In the genomic region with DNA sequence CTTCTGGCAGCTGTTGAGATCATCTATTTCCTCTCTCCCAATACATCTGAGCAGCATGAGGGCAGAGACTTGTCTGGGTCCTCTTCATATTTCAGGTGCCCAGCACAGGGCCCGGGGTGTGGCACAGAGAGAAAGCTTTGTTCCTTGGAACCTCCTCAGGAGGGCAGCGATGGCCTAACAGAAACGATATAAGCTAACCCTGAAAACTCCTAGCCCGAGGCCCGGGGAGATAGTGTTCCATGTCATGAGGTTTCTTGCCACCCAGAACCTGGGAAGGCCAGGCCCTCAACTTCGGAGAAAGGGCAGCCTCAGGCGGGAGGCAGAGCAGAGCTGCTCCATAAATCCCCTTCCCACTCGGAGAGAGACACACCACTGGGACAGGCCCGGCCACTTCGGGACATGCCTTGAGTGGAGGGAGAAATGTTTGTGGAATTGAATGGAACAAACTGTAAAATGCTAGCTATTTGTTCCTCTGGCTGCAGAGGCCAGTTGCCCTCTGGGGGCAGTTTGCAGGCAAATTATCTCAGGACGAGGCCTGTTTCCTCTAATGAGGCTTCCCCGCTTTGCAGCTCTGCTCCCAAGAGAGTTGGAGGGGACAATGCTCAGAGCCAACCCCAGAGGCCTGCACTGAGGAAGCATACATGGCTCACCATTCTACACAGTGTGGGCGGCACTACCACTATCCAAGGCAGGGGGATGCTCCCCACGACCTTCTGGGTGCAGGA, we compare ENCODE assay signal across 8 cellular contexts. TPM values are rescaled to one million over a fixed set of nuclear protein-coding genes. Genes with fewer than 3 reads are reported as not detected.
DNase-seq lines count a peak whose midpoint lies in the region; ATAC-seq, FAIRE-seq and TF ChIP-seq lines count a peak whose summit lies in the region.

No MANE protein-coding gene starts in this region.

- intact Hi-C loops in CD4-positive, alpha-beta memory T cell (cut with micrococcal nuclease): no loop called here

- H3K36me3 Mint-ChIP-seq in CD4-positive, alpha-beta memory T cell: peaks cover 7% of the 10 kb centered on the region in 2 donors
- H3K36me3 Mint-ChIP-seq in astrocyte (ENCODE audit: low read depth, unreplicated experiment): peaks cover 4% of the 10 kb centered on the region

- H4K20me1 ChIP-seq in astrocyte (ENCODE audit: insufficient read depth, low read length): peaks cover 3% of the 10 kb centered on the region

- peak overlapping the region; percentile 47 for H3K27ac ChIP-seq in CD4-positive, alpha-beta memory T cell (ENCODE audit: low read depth, low read length)
- H3K27ac ChIP-seq in HUES48 (ENCODE audit: low read depth, low read length) (peak overlapping the region; percentile 48), astrocyte (ENCODE audit: low read depth, low read length) (no peak overlapping the region), mesodermal cell (ENCODE audit: low read depth, low read length, severe bottlenecking) (peak overlapping the region; percentile 90)

- TF ChIP-seq CTCF in astrocyte (IDR thresholded peaks at IDR 0.05; ENCODE audit: insufficient read depth, low read depth, low read length): no peak

- H3K4me3 Mint-ChIP-seq in CD4-positive, alpha-beta memory T cell: peak overlapping the region; percentile 21 to 90 (median 80)
- no peak overlapping the region for H3K4me3 Mint-ChIP-seq in astrocyte (ENCODE audit: unreplicated experiment)

- peak overlapping the region; percentile 37 for H2AFZ ChIP-seq in astrocyte (ENCODE audit: low read depth, low read length)

- WGBS in mesodermal cell (ENCODE audit: insufficient coverage in 2 of 2), 2 experiments: 68 to 72% methylated on average over 14 of the region's 14 CpGs

- H3K9ac ChIP-seq in HUES48 (ENCODE audit: low read depth, low read length): no peak overlapping the region
- H3K9ac ChIP-seq in astrocyte (ENCODE audit: low read length): no peak overlapping the region

- H3K4me1 ChIP-seq in CD4-positive, alpha-beta memory T cell (ENCODE audit: insufficient read depth, low read length): peaks cover 85% of the 10 kb centered on the region
- H3K4me1 ChIP-seq in HUES48 (ENCODE audit: control insufficient read depth, insufficient read depth, low read length): peaks cover 34% of the 10 kb centered on the region
- peaks cover 27% of the 10 kb centered on the region for H3K4me1 ChIP-seq in astrocyte (ENCODE audit: insufficient read depth, low read length)
- peaks cover 70% of the 10 kb centered on the region for H3K4me1 ChIP-seq in mesodermal cell (ENCODE audit: control insufficient read depth, insufficient read depth, low read length, poor library complexity, severe bottlenecking)

- no peak for DNase-seq in CD4-positive, alpha-beta memory T cell
- DNase-seq in astrocyte (ENCODE audit: low read depth): no peak
- no peak for DNase-seq in NAMALWA (ENCODE audit: low spot score)
- no peak for DNase-seq in NCI-H524 treated with DMSO at 0.1 percent for 48 hours (lab: John Stamatoyannopoulos, UW)
- DNase-seq in central memory CD4-positive, alpha-beta T cell: no peak

- no peaks in the 10 kb centered on the region for H3K27me3 ChIP-seq in CD4-positive, alpha-beta memory T cell (ENCODE audit: insufficient read depth, low read length)
- no peaks in the 10 kb centered on the region for H3K27me3 ChIP-seq in HUES48 (ENCODE audit: control insufficient read depth, insufficient read depth, low read length)
- no peaks in the 10 kb centered on the region for H3K27me3 ChIP-seq in astrocyte (ENCODE audit: insufficient read depth, low read length)

- peak overlapping the region in 1 of 2 donors; percentile 39 for H3K4me3 ChIP-seq in CD4-positive, alpha-beta memory T cell (ENCODE audit: low read length in 2 of 2)
- H3K4me3 ChIP-seq in HUES48 (ENCODE audit: low read depth, low read length) (no peak overlapping the region), astrocyte (ENCODE audit: insufficient read depth, low read depth, low read length) (no peak overlapping the region), mesodermal cell (ENCODE audit: extremely low read depth, insufficient read depth, low read length, poor library complexity, severe bottlenecking) (no peak overlapping the region)

- no peaks in the 10 kb centered on the region for H3K27me3 Mint-ChIP-seq in CD4-positive, alpha-beta memory T cell
- no peaks in the 10 kb centered on the region for H3K27me3 Mint-ChIP-seq in astrocyte (ENCODE audit: low read depth, unreplicated experiment)

- no peak for ATAC-seq in esophagus mucosa

- no peaks in the 10 kb centered on the region for H3K36me3 ChIP-seq in CD4-positive, alpha-beta memory T cell (ENCODE audit: insufficient read depth, low read length)
- H3K36me3 ChIP-seq in HUES48 (ENCODE audit: control insufficient read depth, insufficient read depth, low read length) (no peaks in the 10 kb centered on the region), astrocyte (ENCODE audit: insufficient read depth, low read length) (no peaks in the 10 kb centered on the region), mesodermal cell (ENCODE audit: control insufficient read depth, insufficient read depth, low read length) (no peaks in the 10 kb centered on the region)

- H3K9me3 ChIP-seq in CD4-positive, alpha-beta memory T cell (ENCODE audit: control insufficient read depth in 1 of 2, low read length in 2 of 2): no peaks in the 10 kb centered on the region
- H3K9me3 ChIP-seq in HUES48 (ENCODE audit: control insufficient read depth, insufficient read depth, low read length) (no peaks in the 10 kb centered on the region), astrocyte (ENCODE audit: insufficient read depth, low read depth, low read length) (no peaks in the 10 kb centered on the region), mesodermal cell (ENCODE audit: control insufficient read depth, low read length) (no peaks in the 10 kb centered on the region)

- peak overlapping the region; percentile 87 to 93 (median 91) for H3K27ac Mint-ChIP-seq in CD4-positive, alpha-beta memory T cell
- H3K27ac Mint-ChIP-seq in astrocyte (ENCODE audit: unreplicated experiment): peak overlapping the region; percentile 47

- H3K4me1 Mint-ChIP-seq in CD4-positive, alpha-beta memory T cell: peaks cover 55 to 97% (median 74%) of the 10 kb centered on the region in 4 donors
- peaks cover 60% of the 10 kb centered on the region for H3K4me1 Mint-ChIP-seq in astrocyte (ENCODE audit: low read depth, unreplicated experiment)

- POLR2A ChIA-PET in CD4-positive, alpha-beta memory T cell (lab: Charles Lee; ENCODE audit: partially characterized antibody): interaction anchor here (1.2 to 6.6 kb wide), 8 partner anchors 8 to 98 kb away, joined by 3 to 113 read pairs (median 8); partner anchors contain the start of genes ARRB1 and RPS3

- CTCF ChIA-PET in CD4-positive, alpha-beta memory T cell (lab: Charles Lee; ENCODE audit: partially characterized antibody): interaction anchor here (1.0 to 5.0 kb wide), 13 partner anchors 10 to 91 kb away, joined by 3 to 42 read pairs (median 6); no protein-coding TSS in a partner anchor

- H3K4me2 ChIP-seq in astrocyte (ENCODE audit: low read length): peak overlapping the region; percentile 46

- no peaks in the 10 kb centered on the region for H3K9me3 Mint-ChIP-seq in CD4-positive, alpha-beta memory T cell
- no peaks in the 10 kb centered on the region for H3K9me3 Mint-ChIP-seq in astrocyte (ENCODE audit: unreplicated experiment)

- no peak for FAIRE-seq in astrocyte (lab: Jason Lieb, UNC)

- no peaks in the 10 kb centered on the region for H3K79me2 ChIP-seq in astrocyte (ENCODE audit: insufficient read depth, low read length)

RNA-seq across cellular contexts. Expression of gene ARRB1, which starts 11.6 kb away (rescaled TPM):
- total RNA-seq in CD4-positive, alpha-beta memory T cell: 10 to 100 TPM; 45.0 to 47.5 TPM
- polyA plus RNA-seq in CD4-positive, alpha-beta memory T cell: 1 to 10 TPM; 6.6 to 7.9 TPM
- total RNA-seq in astrocyte (22.7 and 28.5 TPM in 2 replicates), esophagus mucosa (7.6 TPM)
- polyA plus RNA-seq in mesodermal cell (2013, experiment 1 of 2): 27.5 TPM
- polyA plus RNA-seq in mesodermal cell (2013, experiment 2 of 2): 25.6 TPM

RNA-seq across cellular contexts. Expression of gene RPS3, which starts 59.5 kb away (rescaled TPM):
- total RNA-seq in CD4-positive, alpha-beta memory T cell: 1,000 to 10,000 TPM; 4,846 to 5,053 TPM
- 1,000 to 10,000 TPM; 5,445 to 5,812 TPM for polyA plus RNA-seq in CD4-positive, alpha-beta memory T cell
- total RNA-seq in astrocyte: 1,706 and 1,898 TPM in 2 replicates
- polyA plus RNA-seq in mesodermal cell (2013, experiment 1 of 2): 3,157 TPM
- 3,069 TPM for polyA plus RNA-seq in mesodermal cell (2013, experiment 2 of 2)
- total RNA-seq in esophagus mucosa: 2,660 TPM
